ENCODE assay signal across 35 cellular contexts in the genomic region with DNA sequence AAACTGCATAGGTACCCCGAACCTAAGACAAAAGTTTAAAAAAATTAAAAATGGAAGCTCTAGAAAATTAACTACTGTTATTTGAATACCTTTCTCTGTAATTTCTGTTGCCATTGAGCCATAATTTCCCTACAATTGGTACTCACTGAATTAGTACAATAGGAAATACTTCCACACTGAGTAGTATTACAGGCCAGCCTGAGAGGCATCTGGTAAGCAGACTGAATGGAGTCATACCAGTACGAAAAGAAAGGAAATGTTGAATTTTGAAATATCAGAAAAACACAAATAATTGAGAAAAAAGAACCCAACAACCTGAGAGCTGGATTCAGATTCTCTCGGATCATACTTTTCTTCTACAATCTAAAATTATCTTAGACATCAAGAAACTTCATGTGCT.
"Had no signal": no experiment of that assay in that cellular context is flagged by ENCODE, and none has a peak within 500 bp of the region (broad histone marks: within the 10 kb centered on the region; RNA-seq: fewer than 3 reads in every experiment).

No MANE protein-coding gene starts in this region.

- H3K36me3 ChIP-seq: MG63 had no signal

- DNase-seq: Karpas-422, Kasumi-1, MG63, MM.1S, MV-4-11, NCI-H1048, NCI-H1092, NCI-H1092 treated with DMSO at 0.1 percent for 48 hours, NCI-H1105, NCI-H1105 treated with DMSO at 0.1 percent for 48 hours, NCI-H1417, NCI-H1417 treated with DMSO at 0.1 percent for 48 hours, NCI-H1436, NCI-H1436 treated with DMSO at 0.1 percent for 48 hours, NCI-H146, NCI-H1694, NCI-H1694 treated with DMSO at 0.1 percent for 48 hours, NCI-H187, NCI-H187 treated with DMSO at 0.1 percent for 48 hours, NCI-H1930, NCI-H2029, NCI-H2029 treated with DMSO at 0.1 percent for 48 hours, NCI-H2081, NCI-H2081 treated with DMSO at 0.1 percent for 48 hours, NCI-H2107, NCI-H2171, NCI-H2171 treated with DMSO at 0.1 percent for 48 hours, NCI-H2227 treated with DMSO at 0.1 percent for 48 hours, NCI-H226, NCI-H345, NCI-H446, NCI-H446 treated with DMSO at 0.1 percent for 48 hours, NCI-H510A, NCI-H510A treated with DMSO at 0.1 percent for 48 hours, NCI-H524 had no signal

- H3K4me3 ChIP-seq: MG63 had no signal

- H3K9me3 ChIP-seq: MG63 had no signal

- H3K27me3 ChIP-seq: MG63 had no signal
